In the genomic region with DNA sequence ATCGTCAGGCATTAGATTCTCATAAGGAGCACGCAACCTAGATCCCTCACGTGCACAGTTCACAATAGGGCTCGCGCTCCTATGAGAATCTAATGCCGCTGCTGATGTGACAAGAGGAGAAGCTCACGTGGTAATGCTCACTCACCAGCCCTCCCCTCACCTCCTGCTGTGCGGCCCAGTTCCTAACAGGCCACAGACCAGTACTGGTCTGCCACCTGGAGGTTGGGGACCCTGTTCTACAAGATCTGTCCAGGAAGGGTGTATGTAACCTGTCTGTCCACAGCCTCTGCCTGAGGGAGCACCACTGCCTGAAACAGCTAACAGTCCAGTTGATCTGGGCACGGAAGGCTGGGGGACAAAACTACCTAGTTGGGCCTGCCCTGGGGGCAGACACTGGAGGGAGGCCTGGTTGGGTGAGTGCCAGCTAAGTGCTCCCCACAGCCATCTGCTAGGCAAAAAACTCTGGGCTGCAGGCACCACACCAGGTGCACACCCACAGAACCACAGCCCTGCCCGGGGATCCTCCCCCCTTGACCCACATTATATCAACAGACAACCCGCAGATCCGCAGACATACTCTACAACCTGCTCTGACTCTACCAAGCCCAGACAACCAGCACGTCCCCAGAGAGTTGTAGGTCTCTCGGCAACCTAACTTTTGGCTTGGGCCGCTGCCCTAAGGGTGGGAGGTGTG, we compare ENCODE assay signal across 7 cellular contexts.
DNase-seq lines count a peak whose midpoint lies in the region; ATAC-seq and TF ChIP-seq lines count a peak whose summit lies in the region.
"Not testable (repeated sequence)": the region's sequence is repeated elsewhere in the genome, so short reads cannot be mapped to it uniquely, and the experiment has no call there.

No MANE protein-coding gene starts in this region.

- H3K27ac ChIP-seq in foreskin keratinocyte, result not testable (repeated sequence)

- H3K9me3 Mint-ChIP-seq in activated T-cell treated with anti-CD3 and anti-CD28 coated beads, Interleukin-2, amount 50 U/mL, for 4 hours; naive B cell: not testable (repeated sequence)

- 0 out of 2 replicates have a peak, but pooled peaks have one; percentile 22 for TF ChIP-seq POLR2A in Raji (IDR thresholded peaks at IDR 0.05; ENCODE audit: insufficient read depth, low read depth, low read length)

- not testable (repeated sequence) for TF ChIP-seq CTCF in GM12865 (IDR thresholded peaks at IDR 0.05; ENCODE audit: insufficient read depth, low read depth, low read length, missing control alignments)
- peak; percentile 4 for TF ChIP-seq CTCF in foreskin keratinocyte (conservative IDR thresholded peaks at IDR 0.05)

- not testable (repeated sequence) for H3K36me3 Mint-ChIP-seq in activated T-cell treated with anti-CD3 and anti-CD28 coated beads, Interleukin-2, amount 50 U/mL, for 4 hours (ENCODE audit: insufficient read depth); naive B cell

- H3K27ac Mint-ChIP-seq in naive B cell, result peak overlapping the region in 5 of 6 donors; percentile 12 to 96 (median 35)

- H3K4me1 ChIP-seq in foreskin keratinocyte, result not testable (repeated sequence)

- H3K4me3 ChIP-seq in GM12865 (ENCODE audit: low read depth, low read length); Jurkat, Clone E6-1 (ENCODE audit: low read length): not testable (repeated sequence)

- H3K4me1 Mint-ChIP-seq in activated T-cell treated with anti-CD3 and anti-CD28 coated beads, Interleukin-2, amount 50 U/mL, for 4 hours (ENCODE audit: low read depth), result not testable (repeated sequence)
- H3K4me1 Mint-ChIP-seq in naive B cell, result peaks cover 5 to 12% (median 12%) of the 10 kb centered on the region in 3 donors

- H3K4me3 Mint-ChIP-seq in activated T-cell treated with anti-CD3 and anti-CD28 coated beads, Interleukin-2, amount 50 U/mL, for 4 hours, result peak overlapping the region; percentile 55
- H3K4me3 Mint-ChIP-seq in naive B cell, result peak overlapping the region in 6 of 8 donors; percentile 54 to 83 (median 68)

- not testable (repeated sequence) for H3K27me3 Mint-ChIP-seq in activated T-cell treated with anti-CD3 and anti-CD28 coated beads, Interleukin-2, amount 50 U/mL, for 4 hours (ENCODE audit: low read depth)
- peaks cover 4 to 25% (median 5%) of the 10 kb centered on the region in 3 donors for H3K27me3 Mint-ChIP-seq in naive B cell

- DNase-seq in GM12865 (ENCODE audit: low read depth), result peak; percentile 66
- DNase-seq in Jurkat, Clone E6-1 (ENCODE audit: low read depth, low spot score), result peak; percentile 89
- not testable (repeated sequence) for DNase-seq in activated T-cell treated with anti-CD3 and anti-CD28 coated beads, Interleukin-2, amount 50 U/mL, for 4 hours; foreskin keratinocyte
- DNase-seq in naive B cell, result peak; percentile 56

- ATAC-seq in HG02588 (IDR thresholded peaks at IDR 0.05; ENCODE audit: unreplicated experiment) (peak; percentile 69), foreskin keratinocyte (peak; percentile 35), naive B cell (ENCODE audit: low read depth in 2 of 2) (peak; percentile 89 to 94)
- ATAC-seq in activated T-cell treated with anti-CD3 and anti-CD28 coated beads, Interleukin-2, amount 50 U/mL, for 4 hours, result peak; percentile 57 to 67

- H3K27me3 ChIP-seq in foreskin keratinocyte, result not testable (repeated sequence)

Comparison
In these comparisons a context has a peak if more than half of its experiments do, and no peak if none do; other contexts are left out.
1. ATAC-seq: peak in every context shown above with its lines; median percentile 92 in naive B cell; 69 in HG02588; 62 in activated T-cell treated with anti-CD3 and anti-CD28 coated beads, Interleukin-2, amount 50 U/mL, for 4 hours; 35 in foreskin keratinocyte.